15 cellular contexts compared by ENCODE assay signal in the genomic region with DNA sequence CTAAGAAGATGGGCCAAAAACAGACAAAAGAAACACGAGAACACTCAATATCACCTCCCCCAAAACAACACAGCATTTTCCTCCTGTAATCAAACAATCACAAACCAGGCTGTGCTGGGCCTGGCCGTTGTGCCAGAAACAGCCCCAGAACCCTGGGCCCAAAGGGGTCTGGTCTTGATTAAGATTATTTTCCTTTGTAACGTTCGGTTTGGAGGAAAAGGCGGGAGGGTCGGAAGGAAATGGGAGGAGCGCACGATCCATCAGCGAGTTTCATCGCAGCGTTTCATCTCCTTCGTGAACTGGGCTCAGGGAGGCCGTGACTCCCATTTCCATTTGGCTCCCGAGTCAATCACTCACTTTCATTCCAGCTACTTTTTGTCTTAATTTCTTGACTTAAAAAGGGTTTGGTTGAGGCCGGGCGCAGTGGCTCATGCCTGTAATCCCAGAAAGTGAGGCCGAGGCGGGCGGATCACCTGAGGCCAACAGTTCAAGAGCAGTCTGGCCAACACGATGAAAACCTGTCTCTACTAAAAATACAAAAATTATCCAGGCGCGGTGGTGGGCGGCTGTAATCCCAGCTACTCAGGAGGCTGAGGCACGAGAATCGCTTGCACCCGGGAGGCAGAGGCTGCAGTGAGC.
DNase-seq lines count a peak whose midpoint lies in the region; ATAC-seq and TF ChIP-seq lines count a peak whose summit lies in the region.
"Had no signal": no experiment of that assay in that cellular context is flagged by ENCODE, and none has a peak within 500 bp of the region (broad histone marks: within the 10 kb centered on the region; RNA-seq: fewer than 3 reads in every experiment).

No MANE protein-coding gene starts in this region.

- peaks cover 3% of the 10 kb centered on the region for H3K79me2 ChIP-seq in fibroblast of lung (ENCODE audit: control insufficient read depth, insufficient read depth, low read length)
- peaks cover 81% of the 10 kb centered on the region for H3K79me2 ChIP-seq in mesendoderm (ENCODE audit: control insufficient read depth, insufficient read depth, low read length)

- peak overlapping the region; percentile 64 for H3K4me2 ChIP-seq in fibroblast of lung (ENCODE audit: extremely low read depth, insufficient read depth, low read length)
- no peak overlapping the region for H3K4me2 ChIP-seq in mesendoderm (ENCODE audit: low read length)
- H3K4me2 ChIP-seq: PC-9 had no signal

- H2BK120ac ChIP-seq in mesendoderm (ENCODE audit: low read depth, low read length), result no peak overlapping the region

- no peak for ATAC-seq in HG03045 (IDR thresholded peaks at IDR 0.05; ENCODE audit: unreplicated experiment)
- ATAC-seq: CD8-positive, alpha-beta T cell; pancreas had no signal

- no peak overlapping the region for H3K4me3 ChIP-seq in HUES64 (ENCODE audit: low read length)
- H3K4me3 ChIP-seq in fibroblast of lung (replicated peaks in 1 of 4; ENCODE audit: control extremely low read depth in 1 of 4, insufficient read depth in 1 of 4, low read depth in 3 of 4, low read length in 4 of 4), result peak overlapping the region in 1 of 4 experiments; percentile 41
- no peak overlapping the region for H3K4me3 ChIP-seq in mesendoderm (ENCODE audit: low read length)
- H3K4me3 ChIP-seq: pancreas, PC-9 had no signal

- DNase-seq in fibroblast of lung (ENCODE audit: low read depth in 2 of 2), result no peak
- no peak for DNase-seq in mesendoderm
- DNase-seq in type B pancreatic cell (ENCODE audit: extremely low spot score, unreplicated experiment), result no peak
- DNase-seq in cerebellum (ENCODE audit: low spot score), result no peak
- DNase-seq in GM10266 (ENCODE audit: extremely low spot score), result no peak
- DNase-seq: activated CD4-positive, alpha-beta T cell treated with anti-CD3 and anti-CD28 coated beads, Interleukin-2, amount 10 ng/mL, durations not matched to agents 24 days and 14 days; CD8-positive, alpha-beta T cell; GF-D8; PC-9; T-helper 1 cell had no signal

- H3K4me3 Mint-ChIP-seq in type B pancreatic cell, result peak overlapping the region; percentile 37
- H3K4me3 Mint-ChIP-seq: activated CD4-positive, alpha-beta T cell treated with anti-CD3 and anti-CD28 coated beads, Interleukin-2, amount 10 ng/mL, durations not matched to agents 24 days and 14 days; activated T-helper 1 cell treated with anti-CD3 and anti-CD28 coated beads, Interleukin-12 subunit alpha, Interleukin-12 subunit beta, Interleukin-2, Interleukin-4 antibody, amounts not matched to agents 30 ng/mL and 10 ng/mL and 1 ng/mL, durations not matched to agents 14 hours and 24 hours and 36 hours; CD8-positive, alpha-beta T cell; memory B cell had no signal

- no peak overlapping the region for H4K8ac ChIP-seq in mesendoderm (ENCODE audit: low read depth, low read length)

- H3K79me1 ChIP-seq in mesendoderm (ENCODE audit: low read length), result peaks cover 31% of the 10 kb centered on the region

- peaks cover 4% of the 10 kb centered on the region for H3K9me3 Mint-ChIP-seq in type B pancreatic cell
- H3K9me3 Mint-ChIP-seq: activated CD4-positive, alpha-beta T cell treated with anti-CD3 and anti-CD28 coated beads, Interleukin-2, amount 10 ng/mL, durations not matched to agents 24 days and 14 days; activated T-helper 1 cell treated with anti-CD3 and anti-CD28 coated beads, Interleukin-12 subunit alpha, Interleukin-12 subunit beta, Interleukin-2, Interleukin-4 antibody, amounts not matched to agents 30 ng/mL and 10 ng/mL and 1 ng/mL, durations not matched to agents 14 hours and 24 hours and 36 hours; CD8-positive, alpha-beta T cell; memory B cell had no signal

- H3K27me3 ChIP-seq in HUES64 (ENCODE audit: insufficient read depth, low read length) (no peaks in the 10 kb centered on the region), fibroblast of lung (ENCODE audit: control insufficient read depth, insufficient read depth, low read length) (no peaks in the 10 kb centered on the region), mesendoderm (ENCODE audit: insufficient read depth, low read length, poor library complexity) (no peaks in the 10 kb centered on the region)
- H3K27me3 ChIP-seq: pancreas had no signal

- H2BK15ac ChIP-seq in mesendoderm (replicated peaks; ENCODE audit: low read depth), result no peak overlapping the region

- no peak overlapping the region for H4K5ac ChIP-seq in mesendoderm (ENCODE audit: low read length)

- WGBS in HUES64, result 87% methylated on average over 26 of the region's 26 CpGs
- WGBS in mesendoderm (ENCODE audit: extremely low coverage, insufficient coverage, low lambda C conversion rate), result no CpG with 5 or more reads among the region's 26 CpGs

- H2BK5ac ChIP-seq in mesendoderm (ENCODE audit: low read length), result no peak overlapping the region

- H3K9me3 ChIP-seq in HUES64 (ENCODE audit: insufficient read depth, low read depth, low read length), result no peaks in the 10 kb centered on the region
- H3K9me3 ChIP-seq in fibroblast of lung (ENCODE audit: control insufficient read depth, insufficient read depth, low read depth, low read length), result no peaks in the 10 kb centered on the region
- H3K9me3 ChIP-seq: pancreas had no signal

- no peaks in the 10 kb centered on the region for H4K20me1 ChIP-seq in fibroblast of lung (ENCODE audit: control insufficient read depth, extremely low read depth, insufficient read depth, low read length)

- peaks cover 52% of the 10 kb centered on the region for H3K36me3 Mint-ChIP-seq in type B pancreatic cell
- H3K36me3 Mint-ChIP-seq: CD8-positive, alpha-beta T cell; memory B cell had no signal

- no peaks in the 10 kb centered on the region for H3K27me3 Mint-ChIP-seq in type B pancreatic cell
- H3K27me3 Mint-ChIP-seq: activated CD4-positive, alpha-beta T cell treated with anti-CD3 and anti-CD28 coated beads, Interleukin-2, amount 10 ng/mL, durations not matched to agents 24 days and 14 days had no signal

- H3K36me3 ChIP-seq in HUES64 (ENCODE audit: insufficient read depth, low read length) (no peaks in the 10 kb centered on the region), fibroblast of lung (ENCODE audit: control insufficient read depth, insufficient read depth, low read length) (no peaks in the 10 kb centered on the region), mesendoderm (ENCODE audit: control insufficient read depth, insufficient read depth, low read length) (peaks cover 2% of the 10 kb centered on the region)
- H3K36me3 ChIP-seq: pancreas had no signal

- TF ChIP-seq CTCF in fibroblast of lung (conservative IDR thresholded peaks at IDR 0.05 in 1 of 2, IDR thresholded peaks at IDR 0.05 in 1 of 2; ENCODE audit: low read depth in 1 of 2, low read length in 2 of 2) (no peak), type B pancreatic cell (conservative IDR thresholded peaks at IDR 0.05) (no peak), GM10266 (IDR thresholded peaks at IDR 0.05; ENCODE audit: control insufficient read depth, insufficient read depth, low read depth, missing control alignments) (no peak)

- no peak overlapping the region for H3K23ac ChIP-seq in mesendoderm (ENCODE audit: low read length)

- no peak overlapping the region for H3K4ac ChIP-seq in mesendoderm (ENCODE audit: low read depth, low read length)

- H3K9ac ChIP-seq in HUES64 (ENCODE audit: low read depth, low read length) (0 out of 2 replicates have a peak overlapping the region, but pooled peaks have one; percentile 14), fibroblast of lung (ENCODE audit: insufficient read depth, low read length) (no peak overlapping the region), mesendoderm (ENCODE audit: low read length) (no peak overlapping the region)

- H3K4me1 ChIP-seq in HUES64 (ENCODE audit: insufficient read depth, low read length) (peaks cover 27% of the 10 kb centered on the region), fibroblast of lung (ENCODE audit: control insufficient read depth, extremely low read depth, insufficient read depth, low read length) (no peaks in the 10 kb centered on the region), mesendoderm (ENCODE audit: control insufficient read depth, low read depth, low read length) (peaks cover 3% of the 10 kb centered on the region)

- H3K27ac ChIP-seq in HUES64 (ENCODE audit: low read depth, low read length), result peak overlapping the region; percentile 13; the same call in 1 of the 2 replicates
- peak overlapping the region; percentile 39 for H3K27ac ChIP-seq in fibroblast of lung (ENCODE audit: insufficient read depth, low read length)
- H3K27ac ChIP-seq in mesendoderm (ENCODE audit: low read depth, low read length), result no peak overlapping the region
- H3K27ac ChIP-seq: PC-9 had no signal

- H3K27ac Mint-ChIP-seq in type B pancreatic cell, result peak overlapping the region; percentile 83
- H3K27ac Mint-ChIP-seq: activated CD4-positive, alpha-beta T cell treated with anti-CD3 and anti-CD28 coated beads, Interleukin-2, amount 10 ng/mL, durations not matched to agents 24 days and 14 days; activated T-helper 1 cell treated with anti-CD3 and anti-CD28 coated beads, Interleukin-12 subunit alpha, Interleukin-12 subunit beta, Interleukin-2, Interleukin-4 antibody, amounts not matched to agents 30 ng/mL and 10 ng/mL and 1 ng/mL, durations not matched to agents 14 hours and 24 hours and 36 hours; CD8-positive, alpha-beta T cell; memory B cell had no signal

- H3K18ac ChIP-seq in mesendoderm (ENCODE audit: low read length), result no peak overlapping the region

- no peak overlapping the region for H2AK5ac ChIP-seq in mesendoderm (ENCODE audit: low read length)

- H3K56ac ChIP-seq in mesendoderm (ENCODE audit: low read length), result peak overlapping the region; percentile 62

- H3K4me1 Mint-ChIP-seq in type B pancreatic cell (ENCODE audit: unreplicated experiment), result peaks cover 36% of the 10 kb centered on the region
- H3K4me1 Mint-ChIP-seq: activated CD4-positive, alpha-beta T cell treated with anti-CD3 and anti-CD28 coated beads, Interleukin-2, amount 10 ng/mL, durations not matched to agents 24 days and 14 days; memory B cell had no signal

- H2AFZ ChIP-seq in fibroblast of lung (ENCODE audit: low read length), result no peak overlapping the region
- H2AFZ ChIP-seq: PC-9 had no signal
